ENCODE assay signal across 1 cellular context in genomic region chr4:127964426-127965061, GRCh38.
TF ChIP-seq lines count a peak whose summit lies in the region.

No MANE protein-coding gene starts in this region.

TF ChIP-seq in GM12878, 131 proteins besides CTCF, POLR2A, EP300 and RAD21 (continued from another document):
- TF ChIP-seq, protein P1, sequence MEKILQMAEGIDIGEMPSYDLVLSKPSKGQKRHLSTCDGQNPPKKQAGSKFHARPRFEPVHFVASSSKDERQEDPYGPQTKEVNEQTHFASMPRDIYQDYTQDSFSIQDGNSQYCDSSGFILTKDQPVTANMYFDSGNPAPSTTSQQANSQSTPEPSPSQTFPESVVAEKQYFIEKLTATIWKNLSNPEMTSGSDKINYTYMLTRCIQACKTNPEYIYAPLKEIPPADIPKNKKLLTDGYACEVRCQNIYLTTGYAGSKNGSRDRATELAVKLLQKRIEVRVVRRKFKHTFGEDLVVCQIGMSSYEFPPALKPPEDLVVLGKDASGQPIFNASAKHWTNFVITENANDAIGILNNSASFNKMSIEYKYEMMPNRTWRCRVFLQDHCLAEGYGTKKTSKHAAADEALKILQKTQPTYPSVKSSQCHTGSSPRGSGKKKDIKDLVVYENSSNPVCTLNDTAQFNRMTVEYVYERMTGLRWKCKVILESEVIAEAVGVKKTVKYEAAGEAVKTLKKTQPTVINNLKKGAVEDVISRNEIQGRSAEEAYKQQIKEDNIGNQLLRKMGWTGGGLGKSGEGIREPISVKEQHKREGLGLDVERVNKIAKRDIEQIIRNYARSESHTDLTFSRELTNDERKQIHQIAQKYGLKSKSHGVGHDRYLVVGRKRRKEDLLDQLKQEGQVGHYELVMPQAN (conservative IDR thresholded peaks at IDR 0.05) = peak; percentile 63
- TF ChIP-seq, protein P2, sequence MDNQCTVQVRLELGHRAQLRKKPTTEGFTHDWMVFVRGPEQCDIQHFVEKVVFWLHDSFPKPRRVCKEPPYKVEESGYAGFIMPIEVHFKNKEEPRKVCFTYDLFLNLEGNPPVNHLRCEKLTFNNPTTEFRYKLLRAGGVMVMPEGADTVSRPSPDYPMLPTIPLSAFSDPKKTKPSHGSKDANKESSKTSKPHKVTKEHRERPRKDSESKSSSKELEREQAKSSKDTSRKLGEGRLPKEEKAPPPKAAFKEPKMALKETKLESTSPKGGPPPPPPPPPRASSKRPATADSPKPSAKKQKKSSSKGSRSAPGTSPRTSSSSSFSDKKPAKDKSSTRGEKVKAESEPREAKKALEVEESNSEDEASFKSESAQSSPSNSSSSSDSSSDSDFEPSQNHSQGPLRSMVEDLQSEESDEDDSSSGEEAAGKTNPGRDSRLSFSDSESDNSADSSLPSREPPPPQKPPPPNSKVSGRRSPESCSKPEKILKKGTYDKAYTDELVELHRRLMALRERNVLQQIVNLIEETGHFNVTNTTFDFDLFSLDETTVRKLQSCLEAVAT (IDR thresholded peaks at IDR 0.05) = peak; percentile 41; the same call in 1 of the 2 replicates
- TF ChIP-seq RELB (IDR thresholded peaks at IDR 0.05; ENCODE audit: low read depth) (peak; percentile 87), NBN (IDR thresholded peaks at IDR 0.05) (peak; percentile 75; the same call in 1 of the 2 replicates)
TF ChIP-seq in GM12878: peak in this region for 7; not testable (repeated sequence) for 124.
